In genomic region chr7:822692-823276, GRCh38 we compare ENCODE assay signal across 1 cellular context.
TF ChIP-seq lines count a peak whose summit lies in the region.

No MANE protein-coding gene starts in this region.

TF ChIP-seq in IMR-90, 13 proteins besides CTCF, POLR2A, EP300 and RAD21 (continued from another document):
- no peak for TF ChIP-seq MAZ (IDR thresholded peaks at IDR 0.05; ENCODE audit: borderline replicate concordance, low read depth, low read length)
- TF ChIP-seq MXI1 (IDR thresholded peaks at IDR 0.05; ENCODE audit: borderline replicate concordance, low read depth, low read length): no peak
- no peak for TF ChIP-seq CHD1 (IDR thresholded peaks at IDR 0.05; ENCODE audit: low read depth, low read length)
- TF ChIP-seq FOS (IDR thresholded peaks at IDR 0.05; ENCODE audit: low read depth, low read length): no peak
- TF ChIP-seq RFX5 (IDR thresholded peaks at IDR 0.05; ENCODE audit: low read depth, low read length): no peak
- TF ChIP-seq CEBPB (IDR thresholded peaks at IDR 0.05; ENCODE audit: low read depth, low read length): no peak
- TF ChIP-seq RCOR1 (IDR thresholded peaks at IDR 0.05; ENCODE audit: insufficient replicate concordance, low read length): no peak
- no peak for TF ChIP-seq SMC3 (IDR thresholded peaks at IDR 0.05; ENCODE audit: low read depth, low read length)
- TF ChIP-seq MAFK (IDR thresholded peaks at IDR 0.05; ENCODE audit: low read depth, low read length): no peak
